ENCODE assay signal across 22 cellular contexts in genomic region chrX:68762649-68763268, GRCh38.
A peak's percentile ranks its signal among the peaks of the same experiment; 100 is the strongest.
DNase-seq lines count a peak whose midpoint lies in the region; ATAC-seq and TF ChIP-seq lines count a peak whose summit lies in the region.
"Had no signal": no experiment of that assay in that cellular context is flagged by ENCODE, and none has a peak within 500 bp of the region (broad histone marks: within the 10 kb centered on the region; RNA-seq: fewer than 3 reads in every experiment).

No MANE protein-coding gene starts in this region.

- no peak for TF ChIP-seq EP300 in gastroesophageal sphincter (IDR thresholded peaks at IDR 0.05)

- no peaks in the 10 kb centered on the region for H3K27me3 ChIP-seq in left ventricle myocardium inferior (ENCODE audit: low read depth)
- no peaks in the 10 kb centered on the region for H3K27me3 ChIP-seq in gastroesophageal sphincter
- no peaks in the 10 kb centered on the region for H3K27me3 ChIP-seq in prostate gland (replicated peaks; ENCODE audit: insufficient read depth)
- peaks cover 0 to 71% of the 10 kb centered on the region in 2 donors for H3K27me3 ChIP-seq in breast epithelium
- H3K27me3 ChIP-seq: SJSA1 had no signal

- H3K9me3 ChIP-seq in left ventricle myocardium inferior (replicated peaks) (no peaks in the 10 kb centered on the region), gastroesophageal sphincter (no peaks in the 10 kb centered on the region), prostate gland (no peaks in the 10 kb centered on the region), breast epithelium (no peaks in the 10 kb centered on the region)
- H3K9me3 ChIP-seq: BLaER1 treated with 17β-estradiol and CSF1 and Interleukin-3, amounts not matched to agents 10 nM and 100 nM; SJSA1 had no signal

- TF ChIP-seq CTCF in left ventricle myocardium inferior (IDR thresholded peaks at IDR 0.05; ENCODE audit: borderline replicate concordance) = no peak
- peak in 1 of 4 experiments; percentile 24 for TF ChIP-seq CTCF in gastroesophageal sphincter (IDR thresholded peaks at IDR 0.05)
- TF ChIP-seq CTCF in prostate gland (IDR thresholded peaks at IDR 0.05) = no peak
- TF ChIP-seq CTCF in breast epithelium (IDR thresholded peaks at IDR 0.05) = no peak

- no peaks in the 10 kb centered on the region for H3K36me3 ChIP-seq in left ventricle myocardium inferior
- H3K36me3 ChIP-seq in gastroesophageal sphincter = no peaks in the 10 kb centered on the region
- H3K36me3 ChIP-seq in prostate gland = no peaks in the 10 kb centered on the region
- no peaks in the 10 kb centered on the region for H3K36me3 ChIP-seq in breast epithelium
- H3K36me3 ChIP-seq: BLaER1 treated with 17β-estradiol and CSF1 and Interleukin-3, amounts not matched to agents 10 nM and 100 nM; SJSA1 had no signal

- peak; percentile 56 for ATAC-seq in Right ventricle myocardium inferior
- ATAC-seq in gastroesophageal sphincter = peak; percentile 74
- ATAC-seq: Panc1 had no signal

- TF ChIP-seq POLR2A in gastroesophageal sphincter (IDR thresholded peaks at IDR 0.05) (no peak), prostate gland (IDR thresholded peaks at IDR 0.05) (no peak), breast epithelium (IDR thresholded peaks at IDR 0.05) (no peak)

- no peak for DNase-seq in Right ventricle myocardium inferior (ENCODE audit: missing footprints)
- no peak for DNase-seq in left ventricle myocardium inferior
- DNase-seq in prostate gland (ENCODE audit: low spot score) = no peak
- no peak for DNase-seq in NCI-H69 (lab: John Stamatoyannopoulos, UW)
- DNase-seq in Kasumi-1 (lab: John Stamatoyannopoulos, UW) = no peak
- DNase-seq in COR-L47 (lab: John Stamatoyannopoulos, UW) = no peak
- no peak for DNase-seq in breast epithelium (ENCODE audit: low spot score in 2 of 2)
- DNase-seq: ACHN; CD4-positive, alpha-beta memory T cell; DND-41; H7; NCI-H1092 treated with DMSO at 0.1 percent for 48 hours; NCI-H1436 treated with DMSO at 0.1 percent for 48 hours; NCI-H2029 treated with DMSO at 0.1 percent for 48 hours; NCI-H226; NCI-H524; NCI-H82 had no signal

- H3K4me1 ChIP-seq in left ventricle myocardium inferior = no peaks in the 10 kb centered on the region
- H3K4me1 ChIP-seq in gastroesophageal sphincter = peaks cover 0 to 44% (median 0%) of the 10 kb centered on the region in 3 donors
- no peaks in the 10 kb centered on the region for H3K4me1 ChIP-seq in prostate gland (replicated peaks)
- H3K4me1 ChIP-seq in breast epithelium = no peaks in the 10 kb centered on the region
- H3K4me1 ChIP-seq: SJSA1 had no signal

- H3K27ac ChIP-seq in left ventricle myocardium inferior (replicated peaks) (no peak overlapping the region), gastroesophageal sphincter (peak overlapping the region; percentile 6 to 78 (median 58)), prostate gland (peak overlapping the region; percentile 22 to 27), breast epithelium (no peak overlapping the region)
- H3K27ac ChIP-seq: 22Rv1; BLaER1 treated with 17β-estradiol and CSF1 and Interleukin-3, amounts not matched to agents 10 nM and 100 nM; SJSA1 had no signal

- H3K4me3 ChIP-seq in left ventricle myocardium inferior (no peak overlapping the region), gastroesophageal sphincter (no peak overlapping the region), prostate gland (no peak overlapping the region), breast epithelium (no peak overlapping the region)
- H3K4me3 ChIP-seq: BLaER1 treated with 17β-estradiol and CSF1 and Interleukin-3, amounts not matched to agents 10 nM and 100 nM; SJSA1 had no signal

- intact Hi-C loops in Right ventricle myocardium inferior (cut with DNase I) = no loop called here
- intact Hi-C loops in left ventricle myocardium inferior (cut with micrococcal nuclease) = no loop called here
- intact Hi-C loops in prostate gland (cut with DNase I) = no loop called here
- intact Hi-C loops in breast epithelium (cut with DNase I; ENCODE audit: low total_unique reads) = no loop called here

Comparison
In these comparisons a context has a peak if more than half of its experiments do, and no peak if none do; other contexts are left out.
1. H3K27ac ChIP-seq: peak in gastroesophageal sphincter (4 of 4) and prostate gland (2 of 2); none in left ventricle myocardium inferior (single experiment) and breast epithelium (0 of 2).